10 cellular contexts compared by ENCODE assay signal in genomic region chr10:104351067-104351681, GRCh38. TPM values are rescaled to one million over a fixed set of nuclear protein-coding genes. Genes with fewer than 3 reads are reported as not detected.
DNase-seq lines count a peak whose midpoint lies in the region; ATAC-seq, FAIRE-seq and TF ChIP-seq lines count a peak whose summit lies in the region.
"Had no signal": no experiment of that assay in that cellular context is flagged by ENCODE, and none has a peak within 500 bp of the region (broad histone marks: within the 10 kb centered on the region; RNA-seq: fewer than 3 reads in every experiment).

No MANE protein-coding gene starts in this region.

- H4K20me1 ChIP-seq in MM.1S (ENCODE audit: insufficient read depth, low read length) = no peaks in the 10 kb centered on the region
- no peaks in the 10 kb centered on the region for H4K20me1 ChIP-seq in astrocyte (ENCODE audit: insufficient read depth, low read length)

- no peak for TF ChIP-seq CTCF in MM.1S (IDR thresholded peaks at IDR 0.05; ENCODE audit: low read length)
- no peak for TF ChIP-seq CTCF in astrocyte (IDR thresholded peaks at IDR 0.05; ENCODE audit: insufficient read depth, low read depth, low read length)
- TF ChIP-seq CTCF in CD8-positive, alpha-beta T cell (IDR thresholded peaks at IDR 0.05) = no peak
- TF ChIP-seq CTCF in heart right ventricle (IDR thresholded peaks at IDR 0.05) = no peak

- H3K4me3 ChIP-seq in MM.1S (ENCODE audit: low read length) (no peak overlapping the region), astrocyte (ENCODE audit: insufficient read depth, low read depth, low read length) (no peak overlapping the region), heart right ventricle (no peak overlapping the region)
- H3K4me3 ChIP-seq in CD8-positive, alpha-beta T cell (ENCODE audit: low read depth, low read length) = no peak overlapping the region
- H3K4me3 ChIP-seq: esophagus muscularis mucosa had no signal

- POLR2A ChIA-PET in CD8-positive, alpha-beta T cell (lab: Charles Lee) = interaction anchor here (0.7 to 2.5 kb wide), 6 partner anchors 17 to 82 kb away, joined by 3 to 17 read pairs (median 5); partner anchors contain the start of gene GSTO2

- ATAC-seq in GM18867 (IDR thresholded peaks at IDR 0.05; ENCODE audit: unreplicated experiment) (peak; percentile 17), heart right ventricle (no peak), GM18873 (IDR thresholded peaks at IDR 0.05; ENCODE audit: low FRiP score, unreplicated experiment) (no peak)
- peak; percentile 63 to 81 for ATAC-seq in natural killer cell treated with Interleukin-12 subunit alpha and Interleukin-12 subunit beta and Interleukin-15 and Interleukin-18, amount 100 ng/mL, for 72 hours
- ATAC-seq in CD8-positive, alpha-beta T cell = no peak

- peak; percentile 9 for FAIRE-seq in astrocyte (lab: Jason Lieb, UNC)

- H3K4me1 ChIP-seq in MM.1S (ENCODE audit: low read length) (peaks cover 23% of the 10 kb centered on the region), astrocyte (ENCODE audit: insufficient read depth, low read length) (peaks cover 19% of the 10 kb centered on the region), heart right ventricle (peaks cover 0 to 69% (median 20%) of the 10 kb centered on the region in 9 donors)
- peaks cover 20% of the 10 kb centered on the region for H3K4me1 ChIP-seq in CD8-positive, alpha-beta T cell (ENCODE audit: insufficient read depth, low read length)

- WGBS in heart right ventricle, 2 donors = 70 to 75% methylated on average over 1 of the region's 1 CpG

- CTCF ChIA-PET in CD8-positive, alpha-beta T cell (lab: Charles Lee) = interaction anchor here (0.6 to 11.5 kb wide), 25 partner anchors 9 to 584 kb away, joined by 3 to 496 read pairs (median 6); partner anchors contain the start of genes GSTO1, ITPRIP and SFR1

- H3K9me2 ChIP-seq in MM.1S (replicated peaks; ENCODE audit: insufficient read depth, low read length) = no peaks in the 10 kb centered on the region

- no peak overlapping the region for H3K4me3 Mint-ChIP-seq in astrocyte (ENCODE audit: unreplicated experiment)
- H3K4me3 Mint-ChIP-seq in natural killer cell treated with Interleukin-12 subunit alpha and Interleukin-12 subunit beta and Interleukin-15 and Interleukin-18, amount 100 ng/mL, for 72 hours = no peak overlapping the region
- H3K4me3 Mint-ChIP-seq in CD8-positive, alpha-beta T cell = no peak overlapping the region

- H3K36me3 ChIP-seq in MM.1S (replicated peaks; ENCODE audit: insufficient read depth, low read length) = no peaks in the 10 kb centered on the region
- H3K36me3 ChIP-seq in astrocyte (ENCODE audit: insufficient read depth, low read length) = no peaks in the 10 kb centered on the region
- H3K36me3 ChIP-seq in CD8-positive, alpha-beta T cell (ENCODE audit: insufficient read depth, low read length) = no peaks in the 10 kb centered on the region
- no peaks in the 10 kb centered on the region for H3K36me3 ChIP-seq in heart right ventricle
- H3K36me3 ChIP-seq: esophagus muscularis mucosa had no signal

- peak overlapping the region; percentile 79 for H3K27ac Mint-ChIP-seq in astrocyte (ENCODE audit: unreplicated experiment)
- H3K27ac Mint-ChIP-seq in natural killer cell treated with Interleukin-12 subunit alpha and Interleukin-12 subunit beta and Interleukin-15 and Interleukin-18, amount 100 ng/mL, for 72 hours = no peak overlapping the region
- no peak overlapping the region for H3K27ac Mint-ChIP-seq in CD8-positive, alpha-beta T cell

- no peaks in the 10 kb centered on the region for H3K27me3 ChIP-seq in MM.1S (replicated peaks; ENCODE audit: insufficient read depth, low read length)
- H3K27me3 ChIP-seq in astrocyte (ENCODE audit: insufficient read depth, low read length) = no peaks in the 10 kb centered on the region
- no peaks in the 10 kb centered on the region for H3K27me3 ChIP-seq in CD8-positive, alpha-beta T cell (ENCODE audit: insufficient read depth, low read length)
- H3K27me3 ChIP-seq in heart right ventricle = no peaks in the 10 kb centered on the region
- H3K27me3 ChIP-seq: esophagus muscularis mucosa had no signal

- H3K27me3 Mint-ChIP-seq in astrocyte (ENCODE audit: low read depth, unreplicated experiment) = peaks cover 4% of the 10 kb centered on the region
- H3K27me3 Mint-ChIP-seq in natural killer cell treated with Interleukin-12 subunit alpha and Interleukin-12 subunit beta and Interleukin-15 and Interleukin-18, amount 100 ng/mL, for 72 hours = no peaks in the 10 kb centered on the region
- no peaks in the 10 kb centered on the region for H3K27me3 Mint-ChIP-seq in CD8-positive, alpha-beta T cell (ENCODE audit: low read depth)

- no peaks in the 10 kb centered on the region for H3K79me2 ChIP-seq in MM.1S (ENCODE audit: low read length)
- H3K79me2 ChIP-seq in astrocyte (ENCODE audit: insufficient read depth, low read length) = no peaks in the 10 kb centered on the region

- H3K9me3 ChIP-seq in MM.1S (replicated peaks; ENCODE audit: insufficient read depth, low read length) (no peaks in the 10 kb centered on the region), astrocyte (ENCODE audit: insufficient read depth, low read depth, low read length) (no peaks in the 10 kb centered on the region), heart right ventricle (no peaks in the 10 kb centered on the region)
- no peaks in the 10 kb centered on the region for H3K9me3 ChIP-seq in CD8-positive, alpha-beta T cell (ENCODE audit: low read length)
- H3K9me3 ChIP-seq: esophagus muscularis mucosa had no signal

- H3K4me1 Mint-ChIP-seq in astrocyte (ENCODE audit: low read depth, unreplicated experiment) = peaks cover 9% of the 10 kb centered on the region
- H3K4me1 Mint-ChIP-seq in natural killer cell treated with Interleukin-12 subunit alpha and Interleukin-12 subunit beta and Interleukin-15 and Interleukin-18, amount 100 ng/mL, for 72 hours (ENCODE audit: low read depth in 2 of 2) = peaks cover under 1 to 9% of the 10 kb centered on the region in 2 donors
- peaks cover 6% of the 10 kb centered on the region for H3K4me1 Mint-ChIP-seq in CD8-positive, alpha-beta T cell (ENCODE audit: low read depth)

- DNase-seq in MM.1S = no peak
- DNase-seq in astrocyte (ENCODE audit: low read depth) = peak; percentile 80
- no peak for DNase-seq in natural killer cell treated with Interleukin-12 subunit alpha and Interleukin-12 subunit beta and Interleukin-15 and Interleukin-18, amount 100 ng/mL, for 72 hours (ENCODE audit: low spot score)
- DNase-seq in CD8-positive, alpha-beta T cell = no peak
- DNase-seq in heart right ventricle = no peak
- DNase-seq in DMS153 (lab: John Stamatoyannopoulos, UW) = no peak
- DNase-seq: activated CD8-positive, alpha-beta memory T cell treated with anti-CD3 and anti-CD28 coated beads for 24 hours had no signal

- H3K9me3 Mint-ChIP-seq in astrocyte (ENCODE audit: unreplicated experiment) = no peaks in the 10 kb centered on the region
- H3K9me3 Mint-ChIP-seq in natural killer cell treated with Interleukin-12 subunit alpha and Interleukin-12 subunit beta and Interleukin-15 and Interleukin-18, amount 100 ng/mL, for 72 hours = no peaks in the 10 kb centered on the region
- no peaks in the 10 kb centered on the region for H3K9me3 Mint-ChIP-seq in CD8-positive, alpha-beta T cell

- H3K4me2 ChIP-seq in MM.1S (ENCODE audit: low read depth, low read length) (peak overlapping the region; percentile 59; the same call in 1 of the 2 replicates), astrocyte (ENCODE audit: low read length) (peak overlapping the region; percentile 17)

- H3F3A ChIP-seq in MM.1S (ENCODE audit: insufficient read depth, low read length) = peaks cover 15% of the 10 kb centered on the region

- H2AFZ ChIP-seq in MM.1S (ENCODE audit: low read length) (no peak overlapping the region), astrocyte (ENCODE audit: low read depth, low read length) (no peak overlapping the region)

- H3K27ac ChIP-seq in MM.1S (ENCODE audit: low read length) = no peak overlapping the region
- peak overlapping the region; percentile 38 for H3K27ac ChIP-seq in astrocyte (ENCODE audit: low read depth, low read length)
- no peak overlapping the region for H3K27ac ChIP-seq in CD8-positive, alpha-beta T cell (ENCODE audit: low read depth, low read length)
- peak overlapping the region in 3 of 10 donors; percentile 2 to 90 (median 5) for H3K27ac ChIP-seq in heart right ventricle
- H3K27ac ChIP-seq: esophagus muscularis mucosa had no signal

- H3K9ac ChIP-seq in MM.1S (ENCODE audit: low read length) (no peak overlapping the region), astrocyte (ENCODE audit: low read length) (peak overlapping the region; percentile 3)

- H3K36me3 Mint-ChIP-seq in astrocyte (ENCODE audit: low read depth, unreplicated experiment) = no peaks in the 10 kb centered on the region
- H3K36me3 Mint-ChIP-seq in natural killer cell treated with Interleukin-12 subunit alpha and Interleukin-12 subunit beta and Interleukin-15 and Interleukin-18, amount 100 ng/mL, for 72 hours = no peaks in the 10 kb centered on the region
- no peaks in the 10 kb centered on the region for H3K36me3 Mint-ChIP-seq in CD8-positive, alpha-beta T cell

- intact Hi-C loops in CD8-positive, alpha-beta T cell (cut with DNase I, micrococcal nuclease) = loop anchor here (5.0 kb wide), 1 partner anchor 229 kb away; the partner anchor contains the start of gene SFR1 (in 2 of the 2)
- intact Hi-C loops in heart right ventricle (cut with DNase I) = loop anchor here in 3 of 10 donors (1.0 to 2.0 kb wide), 2 partner anchors 47 to 60 kb away; no protein-coding TSS in a partner anchor

RNA-seq across cellular contexts. Expression of gene CFAP58, which starts 2.5 kb away (rescaled TPM):
- total RNA-seq in astrocyte (0.82 and 0.86 TPM in 2 replicates), heart right ventricle (1 to 10 TPM; 1.3 to 5.8 (median 3.0) TPM)
- total RNA-seq in natural killer cell treated with Interleukin-12 subunit alpha and Interleukin-12 subunit beta and Interleukin-15 and Interleukin-18, amount 100 ng/mL, for 72 hours = under 1 TPM; 0.38 to 0.67 TPM
- not detected for total RNA-seq in CD8-positive, alpha-beta T cell
- polyA plus RNA-seq in heart right ventricle = 1 to 10 TPM in 1 of 2 donors, under 1 TPM in 1; 0.58 to 3.6 TPM

RNA-seq across cellular contexts. Expression of gene ITPRIP, which starts 12.9 kb away (rescaled TPM):
- total RNA-seq in astrocyte = 21.7 and 21.9 TPM in 2 replicates
- 10 to 100 TPM; 42.1 to 63.0 TPM for total RNA-seq in natural killer cell treated with Interleukin-12 subunit alpha and Interleukin-12 subunit beta and Interleukin-15 and Interleukin-18, amount 100 ng/mL, for 72 hours
- 100 to 1,000 TPM; 212 to 214 TPM for total RNA-seq in CD8-positive, alpha-beta T cell
- 10 to 100 TPM; 18.6 to 87.2 (median 35.9) TPM for total RNA-seq in heart right ventricle
- 10 to 100 TPM; 17.5 to 41.6 TPM for polyA plus RNA-seq in heart right ventricle

Comparison
In these comparisons a context has a peak if more than half of its experiments do, and no peak if none do; other contexts are left out.
1. ATAC-seq: peak in GM18867 (single experiment) and natural killer cell treated with Interleukin-12 subunit alpha and Interleukin-12 subunit beta and Interleukin-15 and Interleukin-18, amount 100 ng/mL, for 72 hours (2 of 2); none in CD8-positive, alpha-beta T cell (single experiment), heart right ventricle (0 of 8) and GM18873 (single experiment).